Comparison of ENCODE assay signal across 22 cellular contexts in the genomic region with DNA sequence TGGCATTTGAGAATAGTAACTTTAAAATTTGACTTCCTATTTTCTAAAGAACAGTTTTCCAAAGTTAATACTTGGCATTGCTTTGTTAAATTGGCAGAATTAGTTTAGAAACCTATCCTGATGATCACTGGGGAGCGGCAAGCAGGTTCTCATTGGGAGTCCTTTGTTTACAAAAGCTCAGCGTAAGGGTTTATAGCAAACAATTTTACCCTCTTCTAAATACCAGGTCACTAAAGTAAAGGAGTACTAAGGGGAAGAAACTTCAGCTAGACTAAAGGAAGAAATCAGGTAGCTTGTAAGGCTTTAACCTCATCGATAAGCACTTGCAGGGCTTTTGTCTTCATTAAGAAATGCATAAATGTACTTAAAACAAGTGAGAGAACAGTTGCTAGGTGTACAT. TPM values are rescaled to one million over a fixed set of nuclear protein-coding genes. Genes with fewer than 3 reads are reported as not detected.
DNase-seq lines count a peak whose midpoint lies in the region; ATAC-seq, FAIRE-seq and TF ChIP-seq lines count a peak whose summit lies in the region.
"Had no signal": no experiment of that assay in that cellular context is flagged by ENCODE, and none has a peak within 500 bp of the region (broad histone marks: within the 10 kb centered on the region; RNA-seq: fewer than 3 reads in every experiment).

No MANE protein-coding gene starts in this region.

- no peak overlapping the region for H3K4me3 ChIP-seq in astrocyte (ENCODE audit: insufficient read depth, low read depth, low read length)
- H3K4me3 ChIP-seq in left lung = no peak overlapping the region
- H3K4me3 ChIP-seq in neural progenitor cell = no peak overlapping the region
- H3K4me3 ChIP-seq: A549; BLaER1 treated with 17β-estradiol and CSF1 and Interleukin-3, amounts not matched to agents 10 nM and 100 nM had no signal

- H3K79me2 ChIP-seq in astrocyte (ENCODE audit: insufficient read depth, low read length) (peaks cover 99% of the 10 kb centered on the region), neural progenitor cell (ENCODE audit: low read depth) (peaks cover 95% of the 10 kb centered on the region)

- no peak for TF ChIP-seq POLR2A in GM18505 (IDR thresholded peaks at IDR 0.05; ENCODE audit: borderline replicate concordance, extremely low read depth, insufficient read depth, insufficient read length)

- H3K27ac Mint-ChIP-seq in astrocyte (ENCODE audit: unreplicated experiment) (no peak overlapping the region), neural progenitor cell (no peak overlapping the region)
- H3K27ac Mint-ChIP-seq: B cell; CD4-positive, alpha-beta T cell; CD8-positive, alpha-beta T cell had no signal

- H3K27me3 ChIP-seq in astrocyte (ENCODE audit: insufficient read depth, low read length) (no peaks in the 10 kb centered on the region), left lung (no peaks in the 10 kb centered on the region), neural progenitor cell (no peaks in the 10 kb centered on the region)
- H3K27me3 ChIP-seq: BLaER1 treated with 17β-estradiol and CSF1 and Interleukin-3, amounts not matched to agents 10 nM and 100 nM had no signal

- H3K4me1 ChIP-seq in astrocyte (ENCODE audit: insufficient read depth, low read length) = peaks cover 5% of the 10 kb centered on the region
- peaks cover 12 to 52% of the 10 kb centered on the region in 2 donors for H3K4me1 ChIP-seq in left lung
- H3K4me1 ChIP-seq in neural progenitor cell = peaks cover 29% of the 10 kb centered on the region

- H4K20me1 ChIP-seq in astrocyte (ENCODE audit: insufficient read depth, low read length) = peaks cover 79% of the 10 kb centered on the region
- H4K20me1 ChIP-seq in neural progenitor cell (ENCODE audit: low read depth) = peaks cover 73% of the 10 kb centered on the region

- H3K27me3 Mint-ChIP-seq in astrocyte (ENCODE audit: low read depth, unreplicated experiment) (no peaks in the 10 kb centered on the region), neural progenitor cell (ENCODE audit: insufficient read depth, low read depth) (no peaks in the 10 kb centered on the region)
- H3K27me3 Mint-ChIP-seq: B cell; CD4-positive, alpha-beta T cell had no signal

- H3K4me2 ChIP-seq in astrocyte (ENCODE audit: low read length) (no peak overlapping the region), neural progenitor cell (peak overlapping the region; percentile 23)
- H3K4me2 ChIP-seq: A549; BLaER1 treated with 17β-estradiol and CSF1 and Interleukin-3, amounts not matched to agents 10 nM and 100 nM had no signal

- peak; percentile 45 for FAIRE-seq in GM19239 (lab: Jason Lieb, UNC)
- FAIRE-seq in astrocyte (lab: Jason Lieb, UNC) = no peak
- FAIRE-seq: D721Med, GM12891 had no signal

- H3K9me3 ChIP-seq in astrocyte (ENCODE audit: insufficient read depth, low read depth, low read length) (no peaks in the 10 kb centered on the region), left lung (no peaks in the 10 kb centered on the region), neural progenitor cell (ENCODE audit: low read depth) (no peaks in the 10 kb centered on the region)
- H3K9me3 ChIP-seq: A549; BLaER1 treated with 17β-estradiol and CSF1 and Interleukin-3, amounts not matched to agents 10 nM and 100 nM; Caco-2 had no signal

- H3K36me3 Mint-ChIP-seq in astrocyte (ENCODE audit: low read depth, unreplicated experiment) (peaks cover 11% of the 10 kb centered on the region), neural progenitor cell (peaks cover 12% of the 10 kb centered on the region)

- H3K9ac ChIP-seq in astrocyte (ENCODE audit: low read length) (no peak overlapping the region), neural progenitor cell (no peak overlapping the region)
- H3K9ac ChIP-seq: BLaER1 treated with 17β-estradiol and CSF1 and Interleukin-3, amounts not matched to agents 10 nM and 100 nM had no signal

- peaks cover under 1% of the 10 kb centered on the region for H3F3A ChIP-seq in neural progenitor cell (ENCODE audit: low read depth)

- H3K4me3 Mint-ChIP-seq in astrocyte (ENCODE audit: unreplicated experiment) (peak overlapping the region; percentile 50), neural progenitor cell (no peak overlapping the region)
- H3K4me3 Mint-ChIP-seq: B cell; CD4-positive, alpha-beta T cell; CD8-positive, alpha-beta T cell had no signal

- H2AFZ ChIP-seq in astrocyte (ENCODE audit: low read depth, low read length) (no peak overlapping the region), neural progenitor cell (replicated peaks) (no peak overlapping the region)

- DNase-seq in GM19239 (ENCODE audit: insufficient read length, low spot score) (no peak), astrocyte (ENCODE audit: low read depth) (no peak), left lung (no peak), neural progenitor cell (ENCODE audit: low spot score) (no peak), NOMO-1 (lab: John Stamatoyannopoulos, UW; ENCODE audit: unreplicated experiment in 2 of 2) (no peak)
- DNase-seq: AML-193; Caco-2; Calu3; CD4-positive, alpha-beta T cell; CD8-positive, alpha-beta T cell; DMS79 treated with DMSO at 0.1 percent for 48 hours; GF-D8 had no signal

- ATAC-seq in left lung (peak; percentile 73), GM19328 (IDR thresholded peaks at IDR 0.05; ENCODE audit: unreplicated experiment) (no peak), GM18505 (IDR thresholded peaks at IDR 0.05; ENCODE audit: unreplicated experiment) (no peak), GM21390 (IDR thresholded peaks at IDR 0.05; ENCODE audit: unreplicated experiment) (no peak)
- ATAC-seq: A549; CD8-positive, alpha-beta T cell had no signal

- peaks cover 51% of the 10 kb centered on the region for H3K4me1 Mint-ChIP-seq in astrocyte (ENCODE audit: low read depth, unreplicated experiment)
- peaks cover 8% of the 10 kb centered on the region for H3K4me1 Mint-ChIP-seq in neural progenitor cell

- TF ChIP-seq CTCF in astrocyte (IDR thresholded peaks at IDR 0.05; ENCODE audit: insufficient read depth, low read depth, low read length) = no peak
- no peak for TF ChIP-seq CTCF in left lung (IDR thresholded peaks at IDR 0.05)
- TF ChIP-seq CTCF in neural progenitor cell (IDR thresholded peaks at IDR 0.05) = no peak

- intact Hi-C loops in left lung (cut with DNase I) = no loop called here

- H3K9me3 Mint-ChIP-seq in astrocyte (ENCODE audit: unreplicated experiment) = no peaks in the 10 kb centered on the region
- H3K9me3 Mint-ChIP-seq in neural progenitor cell = no peaks in the 10 kb centered on the region
- H3K9me3 Mint-ChIP-seq: CD4-positive, alpha-beta T cell; CD8-positive, alpha-beta T cell had no signal

- H3K36me3 ChIP-seq in astrocyte (ENCODE audit: insufficient read depth, low read length) (peaks cover 20% of the 10 kb centered on the region), left lung (peaks cover 0 to 5% of the 10 kb centered on the region in 2 donors), neural progenitor cell (no peaks in the 10 kb centered on the region)

- no peak overlapping the region for H3K27ac ChIP-seq in astrocyte (ENCODE audit: low read depth, low read length)
- no peak overlapping the region for H3K27ac ChIP-seq in left lung
- no peak overlapping the region for H3K27ac ChIP-seq in neural progenitor cell
- H3K27ac ChIP-seq: 22Rv1; A549; BLaER1 treated with 17β-estradiol and CSF1 and Interleukin-3, amounts not matched to agents 10 nM and 100 nM; C4-2B had no signal

RNA-seq across cellular contexts. Expression of gene TSC22D2, which starts 18.2 kb away (rescaled TPM):
- total RNA-seq in astrocyte (99.4 and 116 TPM in 2 replicates), left lung (10 to 100 TPM; 25.9 to 46.6 TPM), neural progenitor cell (ENCODE audit: low replicate concordance) (15.4 and 18.7 TPM in 2 replicates)
